14 cellular contexts compared by ENCODE assay signal in the genomic region with DNA sequence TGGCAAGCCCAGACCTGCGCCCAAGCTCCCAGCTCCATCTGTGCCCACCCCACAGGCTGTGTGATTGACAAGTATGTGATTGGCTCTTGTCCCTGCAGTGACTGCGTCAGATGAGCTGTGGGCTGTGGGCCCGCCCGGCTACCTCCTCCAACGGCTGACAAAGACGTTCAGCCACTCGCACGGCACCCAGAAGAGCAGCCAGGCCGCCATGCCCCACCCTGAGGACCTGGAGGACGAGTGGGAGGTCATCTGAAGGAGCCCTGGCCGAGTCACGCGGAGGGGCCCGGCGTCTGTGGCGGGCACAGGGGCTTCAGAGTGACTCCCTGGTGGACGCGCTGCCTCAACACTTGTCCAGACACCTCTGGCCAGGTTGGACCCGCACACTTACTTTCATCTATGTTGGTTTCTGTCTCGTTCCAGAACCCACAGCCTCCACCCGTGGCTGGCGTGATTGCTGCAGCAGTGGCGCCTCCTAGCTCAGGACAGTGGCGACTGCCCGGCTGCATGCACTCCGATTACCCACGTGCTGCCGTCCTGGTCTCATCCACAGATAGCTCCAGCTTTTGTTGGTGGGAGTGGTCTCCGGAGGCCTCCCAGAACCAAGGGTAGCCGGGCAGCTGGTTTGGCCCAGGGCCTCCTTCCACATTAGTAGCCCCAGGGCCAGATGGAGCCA. TPM values are rescaled to one million over a fixed set of nuclear protein-coding genes. Genes with fewer than 3 reads are reported as not detected.
DNase-seq lines count a peak whose midpoint lies in the region; ATAC-seq and TF ChIP-seq lines count a peak whose summit lies in the region.
"Had no signal": no experiment of that assay in that cellular context is flagged by ENCODE, and none has a peak within 500 bp of the region (broad histone marks: within the 10 kb centered on the region; RNA-seq: fewer than 3 reads in every experiment).

No MANE protein-coding gene starts in this region.

- H2AFZ ChIP-seq in neural progenitor cell (replicated peaks), result no peak overlapping the region
- H2AFZ ChIP-seq: parathyroid adenoma had no signal

- peaks cover 4% of the 10 kb centered on the region for H3K27me3 Mint-ChIP-seq in neural progenitor cell (ENCODE audit: insufficient read depth, low read depth)

- no peak overlapping the region for H3K4me2 ChIP-seq in neural progenitor cell

- peak overlapping the region; percentile 46 for H3K27ac Mint-ChIP-seq in neural progenitor cell

- DNase-seq in GM06990 (ENCODE audit: extremely low read depth, insufficient read length) (no peak), NB4 (ENCODE audit: low read depth) (peak; percentile 33), choroid plexus epithelial cell (ENCODE audit: low read depth) (no peak), neural progenitor cell (ENCODE audit: low spot score) (peak; percentile 41), GOT3 (lab: John Stamatoyannopoulos, UW) (no peak), SIG-M5 (lab: John Stamatoyannopoulos, UW) (no peak)
- no peak for DNase-seq in effector memory CD4-positive, alpha-beta T cell
- DNase-seq: activated CD8-positive, alpha-beta memory T cell treated with anti-CD3 and anti-CD28 coated beads, Interleukin-2, amount 50 U/mL, for 4 hours; DMS79 treated with DMSO at 0.1 percent for 48 hours; NCI-H774; thyroid gland had no signal

- no peak for ATAC-seq in GM18498 (IDR thresholded peaks at IDR 0.05; ENCODE audit: unreplicated experiment)

- no peak for TF ChIP-seq POLR2A in NB4 (IDR thresholded peaks at IDR 0.05; ENCODE audit: extremely low read depth, insufficient read length)

- peaks cover 3% of the 10 kb centered on the region for H3K36me3 ChIP-seq in GM06990 (ENCODE audit: control insufficient read depth, insufficient read depth, low read length)
- H3K36me3 ChIP-seq in neural progenitor cell, result no peaks in the 10 kb centered on the region
- peaks cover 6% of the 10 kb centered on the region for H3K36me3 ChIP-seq in effector memory CD4-positive, alpha-beta T cell (ENCODE audit: control insufficient read depth, insufficient read depth, low read length)

- H3K36me3 Mint-ChIP-seq in neural progenitor cell, result peaks cover 10% of the 10 kb centered on the region

- no peaks in the 10 kb centered on the region for H3K79me2 ChIP-seq in neural progenitor cell (ENCODE audit: low read depth)
- H3K79me2 ChIP-seq: parathyroid adenoma had no signal

- no peaks in the 10 kb centered on the region for H3K4me1 Mint-ChIP-seq in neural progenitor cell

- no peaks in the 10 kb centered on the region for H3K9me3 ChIP-seq in neural progenitor cell (ENCODE audit: low read depth)
- no peaks in the 10 kb centered on the region for H3K9me3 ChIP-seq in effector memory CD4-positive, alpha-beta T cell (ENCODE audit: control insufficient read depth, low read length)
- H3K9me3 ChIP-seq: thyroid gland had no signal

- no peak overlapping the region for H3K9ac ChIP-seq in neural progenitor cell
- H3K9ac ChIP-seq: parathyroid adenoma had no signal

- TF ChIP-seq CTCF in GM06990 (IDR thresholded peaks at IDR 0.05; ENCODE audit: insufficient read depth, low read length, poor library complexity, severe bottlenecking) (peak; percentile 22), NB4 (IDR thresholded peaks at IDR 0.05; ENCODE audit: low read depth, low read length) (peak; percentile 27), choroid plexus epithelial cell (conservative IDR thresholded peaks at IDR 0.05; ENCODE audit: low read depth, low read length) (peak; percentile 52), neural progenitor cell (IDR thresholded peaks at IDR 0.05) (peak; percentile 50)

- H3K4me3 ChIP-seq in GM06990 (replicated peaks; ENCODE audit: low read depth, low read length) (no peak overlapping the region), NB4 (ENCODE audit: low read depth, low read length) (no peak overlapping the region), choroid plexus epithelial cell (ENCODE audit: low read depth, low read length) (no peak overlapping the region), neural progenitor cell (no peak overlapping the region)
- no peak overlapping the region for H3K4me3 ChIP-seq in effector memory CD4-positive, alpha-beta T cell (ENCODE audit: insufficient read depth, low read depth, low read length, poor library complexity, severe bottlenecking)
- H3K4me3 ChIP-seq: thyroid gland had no signal

- no peak overlapping the region for H3K4me3 Mint-ChIP-seq in neural progenitor cell
- H3K4me3 Mint-ChIP-seq: T-helper 2 cell treated with Interferon-gamma antibody and Interleukin-4, amounts not matched to agents 5 μg/mL and 100 μg/mL, for 36 hours had no signal

- no peaks in the 10 kb centered on the region for H4K20me1 ChIP-seq in neural progenitor cell (ENCODE audit: low read depth)

- peaks cover 3% of the 10 kb centered on the region for H3F3A ChIP-seq in neural progenitor cell (ENCODE audit: low read depth)

- H3K27me3 ChIP-seq in GM06990 (replicated peaks; ENCODE audit: control insufficient read depth, insufficient read depth, low read length) (no peaks in the 10 kb centered on the region), neural progenitor cell (no peaks in the 10 kb centered on the region)
- H3K27me3 ChIP-seq in effector memory CD4-positive, alpha-beta T cell (replicated peaks; ENCODE audit: control insufficient read depth, insufficient read depth, low read length, poor library complexity, severe bottlenecking), result no peaks in the 10 kb centered on the region
- H3K27me3 ChIP-seq: thyroid gland had no signal

- no peaks in the 10 kb centered on the region for H3K9me3 Mint-ChIP-seq in neural progenitor cell
- H3K9me3 Mint-ChIP-seq: T-helper 2 cell treated with Interferon-gamma antibody and Interleukin-4, amounts not matched to agents 5 μg/mL and 100 μg/mL, for 36 hours had no signal

- H3K4me1 ChIP-seq in neural progenitor cell, result no peaks in the 10 kb centered on the region
- no peaks in the 10 kb centered on the region for H3K4me1 ChIP-seq in effector memory CD4-positive, alpha-beta T cell (ENCODE audit: control insufficient read depth, insufficient read depth, low read length, poor library complexity, severe bottlenecking)
- H3K4me1 ChIP-seq: parathyroid adenoma had no signal

- H3K27ac ChIP-seq in neural progenitor cell, result no peak overlapping the region
- no peak overlapping the region for H3K27ac ChIP-seq in effector memory CD4-positive, alpha-beta T cell (ENCODE audit: insufficient read depth, low read length, poor library complexity, severe bottlenecking)
- H3K27ac ChIP-seq: parathyroid adenoma, thyroid gland had no signal

RNA-seq across cellular contexts. Expression of a gene that starts 11.4 kb away (rescaled TPM):
- 10.8 and 47.4 TPM in 2 replicates for total RNA-seq in neural progenitor cell (ENCODE audit: low replicate concordance)

Comparison
In these comparisons a context has a peak if more than half of its experiments do, and no peak if none do; other contexts are left out.
1. DNase-seq: peak in NB4 (single experiment) and neural progenitor cell (single experiment); none in GM06990 (single experiment), choroid plexus epithelial cell (single experiment), effector memory CD4-positive, alpha-beta T cell (0 of 3), GOT3 (single experiment) and SIG-M5 (single experiment).
2. Peak in every context shown above with its lines, with median percentiles within 50 percentile points of each other: CTCF ChIP-seq.